In genomic region chr11:67584881-67585873, GRCh38 we compare ENCODE assay signal across 8 cellular contexts.
DNase-seq lines count a peak whose midpoint lies in the region; ATAC-seq and TF ChIP-seq lines count a peak whose summit lies in the region.

No MANE protein-coding gene starts in this region.

- peaks cover 65% of the 10 kb centered on the region for H3K36me3 Mint-ChIP-seq in dendritic cell treated with granulocyte-macrophage colony-stimulating factor and Interleukin-4, amounts not matched to agents 40 ng/mL and 50 ng/mL, for 4 days (ENCODE audit: low read depth)
- peaks cover 50% of the 10 kb centered on the region for H3K36me3 Mint-ChIP-seq in nephron progenitor cell (ENCODE audit: low read depth)

- H3K27ac ChIP-seq in BLaER1 treated with 17β-estradiol and CSF1 and Interleukin-3, amounts not matched to agents 10 nM and 100 nM: peak overlapping the region in 9 of 11 experiments; percentile 85 to 97 (median 94); a peak in 18 of 22 replicates

- 0 out of 2 replicates have a peak, but pooled peaks cover 5% of the 10 kb centered on the region for H3F3A ChIP-seq in Loucy (ENCODE audit: low read depth)

- DNase-seq in nephron progenitor cell (no peak), GM19240 (ENCODE audit: insufficient read length, low spot score) (no peak), HuH-7.5 (ENCODE audit: low spot score) (no peak)

- H3K9me3 ChIP-seq in BLaER1 treated with 17β-estradiol and CSF1 and Interleukin-3, amounts not matched to agents 10 nM and 100 nM (replicated peaks in 1 of 11): peaks cover 0 to 12% (median 0%) of the 10 kb centered on the region in 11 experiments; a peak in 2 of 22 replicates
- H3K9me3 ChIP-seq in Loucy (ENCODE audit: insufficient read depth, low read depth, low read length): no peaks in the 10 kb centered on the region

- intact Hi-C loops in dendritic cell treated with granulocyte-macrophage colony-stimulating factor and Interleukin-4, amounts not matched to agents 40 ng/mL and 50 ng/mL, for 4 days (cut with micrococcal nuclease): loop anchor here (5.0 to 10.0 kb wide), 2 partner anchors 32 to 230 kb away; partner anchors contain the start of gene POLD4

- peaks cover 5% of the 10 kb centered on the region for H3K27me3 Mint-ChIP-seq in dendritic cell treated with granulocyte-macrophage colony-stimulating factor and Interleukin-4, amounts not matched to agents 40 ng/mL and 50 ng/mL, for 4 days
- peaks cover 38% of the 10 kb centered on the region for H3K27me3 Mint-ChIP-seq in nephron progenitor cell (ENCODE audit: low read depth, poor library complexity)

- H3K9me3 Mint-ChIP-seq in dendritic cell treated with granulocyte-macrophage colony-stimulating factor and Interleukin-4, amounts not matched to agents 40 ng/mL and 50 ng/mL, for 4 days: no peaks in the 10 kb centered on the region
- H3K9me3 Mint-ChIP-seq in nephron progenitor cell: peaks cover 3% of the 10 kb centered on the region

- H3K4me3 Mint-ChIP-seq in dendritic cell treated with granulocyte-macrophage colony-stimulating factor and Interleukin-4, amounts not matched to agents 40 ng/mL and 50 ng/mL, for 4 days: peak overlapping the region; percentile 90
- peak overlapping the region; percentile 96 for H3K4me3 Mint-ChIP-seq in nephron progenitor cell

- no peaks in the 10 kb centered on the region for H3K9me2 ChIP-seq in Loucy (replicated peaks; ENCODE audit: low read depth, low read length)

- peaks cover 69 to 78% (median 76%) of the 10 kb centered on the region in 10 experiments for H3K4me1 ChIP-seq in BLaER1 treated with 17β-estradiol and CSF1 and Interleukin-3, amounts not matched to agents 10 nM and 100 nM
- peaks cover 41% of the 10 kb centered on the region for H3K4me1 ChIP-seq in Loucy (ENCODE audit: insufficient read depth, low read length, poor library complexity, severe bottlenecking)

- H4K20me1 ChIP-seq in BLaER1 treated with 17β-estradiol and CSF1 and Interleukin-3, amounts not matched to agents 10 nM and 100 nM: peaks cover 14 to 52% (median 42%) of the 10 kb centered on the region in 11 experiments; a peak in 21 of 22 replicates
- peaks cover 45% of the 10 kb centered on the region for H4K20me1 ChIP-seq in Loucy (ENCODE audit: insufficient read depth, low read length, poor library complexity, severe bottlenecking)

- H3K79me2 ChIP-seq in Loucy (ENCODE audit: insufficient read depth, low read length): peaks cover 57% of the 10 kb centered on the region

- ATAC-seq in HG03354 (IDR thresholded peaks at IDR 0.05; ENCODE audit: poor library complexity, severe bottlenecking, unreplicated experiment): no peak
- no peak for ATAC-seq in GM19452 (IDR thresholded peaks at IDR 0.05; ENCODE audit: unreplicated experiment)

- no peak overlapping the region for H2AFZ ChIP-seq in Loucy (ENCODE audit: low read length)

- peaks cover 77% of the 10 kb centered on the region for H3K4me1 Mint-ChIP-seq in dendritic cell treated with granulocyte-macrophage colony-stimulating factor and Interleukin-4, amounts not matched to agents 40 ng/mL and 50 ng/mL, for 4 days (ENCODE audit: low read depth)
- H3K4me1 Mint-ChIP-seq in nephron progenitor cell: peaks cover 50% of the 10 kb centered on the region

- H3K4me3 ChIP-seq in BLaER1 treated with 17β-estradiol and CSF1 and Interleukin-3, amounts not matched to agents 10 nM and 100 nM: peak overlapping the region; percentile 54 to 85 (median 76); a peak in 19 of 20 replicates
- peak overlapping the region; percentile 92 for H3K4me3 ChIP-seq in Loucy (ENCODE audit: low read length, poor library complexity, severe bottlenecking)

- peaks cover 0 to 13% (median 8%) of the 10 kb centered on the region in 11 experiments; a peak in 11 of 22 replicates for H3K27me3 ChIP-seq in BLaER1 treated with 17β-estradiol and CSF1 and Interleukin-3, amounts not matched to agents 10 nM and 100 nM
- peaks cover 7% of the 10 kb centered on the region for H3K27me3 ChIP-seq in Loucy (ENCODE audit: insufficient read depth, low read length, poor library complexity, severe bottlenecking)

- H3K36me3 ChIP-seq in BLaER1 treated with 17β-estradiol and CSF1 and Interleukin-3, amounts not matched to agents 10 nM and 100 nM: peaks cover 7 to 55% (median 48%) of the 10 kb centered on the region in 11 experiments; a peak in 20 of 22 replicates
- H3K36me3 ChIP-seq in Loucy (ENCODE audit: insufficient read depth, low read length): peaks cover 45% of the 10 kb centered on the region

- peak; percentile 40 for TF ChIP-seq CTCF in Loucy (conservative IDR thresholded peaks at IDR 0.05; ENCODE audit: low read length)
- TF ChIP-seq CTCF in nephron progenitor cell (IDR thresholded peaks at IDR 0.05): no peak

- H3K9ac ChIP-seq in BLaER1 treated with 17β-estradiol and CSF1 and Interleukin-3, amounts not matched to agents 10 nM and 100 nM: peak overlapping the region; percentile 80 to 97 (median 92); a peak in 21 of 22 replicates
- H3K9ac ChIP-seq in Loucy (ENCODE audit: low read depth, low read length, poor library complexity, severe bottlenecking): peak overlapping the region; percentile 99

- H3K4me2 ChIP-seq in BLaER1 treated with 17β-estradiol and CSF1 and Interleukin-3, amounts not matched to agents 10 nM and 100 nM: peak overlapping the region; percentile 85 to 100 (median 99)
- peak overlapping the region; percentile 99 for H3K4me2 ChIP-seq in Loucy (ENCODE audit: low read depth, low read length, poor library complexity, severe bottlenecking)

- H3K27ac Mint-ChIP-seq in dendritic cell treated with granulocyte-macrophage colony-stimulating factor and Interleukin-4, amounts not matched to agents 40 ng/mL and 50 ng/mL, for 4 days: peak overlapping the region; percentile 95
- H3K27ac Mint-ChIP-seq in nephron progenitor cell: peak overlapping the region; percentile 88
